In genomic region chr19:35184884-35185283, GRCh38 we compare ENCODE assay signal across 39 cellular contexts. TPM values are rescaled to one million over a fixed set of nuclear protein-coding genes. Genes with fewer than 3 reads are reported as not detected.
"Had no signal": no experiment of that assay in that cellular context is flagged by ENCODE, and none has a peak within 500 bp of the region (broad histone marks: within the 10 kb centered on the region; RNA-seq: fewer than 3 reads in every experiment).

No MANE protein-coding gene starts in this region.

- H3K9me3 ChIP-seq: colonic mucosa had no signal

- FAIRE-seq: RCC 7860 had no signal

- DNase-seq: activated CD4-positive, alpha-beta T cell treated with anti-CD3 and anti-CD28 coated beads for 1 hour; activated CD4-positive, alpha-beta T cell treated with anti-CD3 and anti-CD28 coated beads, Interleukin-2, amount 10 ng/mL, durations not matched to agents 24 days and 14 days; activated CD4-positive, alpha-beta T cell treated with anti-CD3 and anti-CD28 coated beads, Interleukin-2, amount 50 U/mL, for 48 hours; activated CD8-positive, alpha-beta memory T cell treated with anti-CD3 and anti-CD28 coated beads for 24 hours; activated CD8-positive, alpha-beta memory T cell treated with anti-CD3 and anti-CD28 coated beads, Interleukin-2, amount 10 ng/mL, durations not matched to agents 7 days and 5 days; activated CD8-positive, alpha-beta memory T cell treated with anti-CD3 and anti-CD28 coated beads, Interleukin-2, amount 50 U/mL, for 48 hours; activated gamma-delta T cell treated with Interleukin-2 at 50 U/mL for 16 hours; activated naive CD4-positive, alpha-beta T cell treated with anti-CD3 and anti-CD28 coated beads, Interleukin-2, amount 10 ng/mL, durations not matched to agents 7 days and 5 days; activated naive CD8-positive, alpha-beta T cell treated with anti-CD3 and anti-CD28 coated beads, Interleukin-2, amount 10 ng/mL, durations not matched to agents 7 days and 5 days; aorta; brain microvascular endothelial cell; central memory CD4-positive, alpha-beta T cell; colonic mucosa; IMR-90; Karpas-422; KBM-7; NCI-H1105; NCI-H1417 treated with DMSO at 0.1 percent for 48 hours; NCI-H187 treated with DMSO at 0.1 percent for 48 hours; NCI-H2081; NCI-H2171 treated with DMSO at 0.1 percent for 48 hours; NCI-H2227 treated with DMSO at 0.1 percent for 48 hours; NCI-H524 treated with DMSO at 0.1 percent for 48 hours; NCI-H748 treated with DMSO at 0.1 percent for 48 hours; NK-92 treated with Interleukin-12 subunit alpha and Interleukin-12 subunit beta, amount 100 ng/mL, for 24 hours; PC-3; SIG-M5; SW 1271; T-helper 1 cell; T-helper 9 cell had no signal

- H3K4me1 ChIP-seq: colonic mucosa had no signal

- H3K36me3 Mint-ChIP-seq: WTC11 had no signal

- H3K4me1 Mint-ChIP-seq: WTC11 had no signal

- H3K27ac ChIP-seq: brain microvascular endothelial cell, colonic mucosa, RWPE1 had no signal

- H3K4me3 Mint-ChIP-seq: activated CD4-positive, alpha-beta T cell treated with anti-CD3 and anti-CD28 coated beads, Interleukin-2, amount 10 ng/mL, durations not matched to agents 24 days and 14 days; activated CD8-positive, alpha-beta memory T cell treated with anti-CD3 and anti-CD28 coated beads, Interleukin-2, amount 10 ng/mL, durations not matched to agents 7 days and 5 days; activated naive CD4-positive, alpha-beta T cell treated with anti-CD3 and anti-CD28 coated beads, Interleukin-2, amount 10 ng/mL, durations not matched to agents 7 days and 5 days; activated naive CD8-positive, alpha-beta T cell treated with anti-CD3 and anti-CD28 coated beads, Interleukin-2, amount 10 ng/mL, durations not matched to agents 7 days and 5 days; WTC11 had no signal

- ATAC-seq: activated CD8-positive, alpha-beta memory T cell treated with anti-CD3 and anti-CD28 coated beads, Interleukin-2, amount 10 ng/mL, durations not matched to agents 7 days and 5 days; PC-3; Right ventricle myocardium inferior; SK-N-SH treated with all-trans-retinoic acid at 6 μM for 48 hours; WTC11 had no signal

- H3K4me3 ChIP-seq: colonic mucosa had no signal

- H3K27ac Mint-ChIP-seq: activated CD4-positive, alpha-beta T cell treated with anti-CD3 and anti-CD28 coated beads, Interleukin-2, amount 10 ng/mL, durations not matched to agents 24 days and 14 days; activated CD8-positive, alpha-beta memory T cell treated with anti-CD3 and anti-CD28 coated beads, Interleukin-2, amount 10 ng/mL, durations not matched to agents 7 days and 5 days; activated naive CD4-positive, alpha-beta T cell treated with anti-CD3 and anti-CD28 coated beads, Interleukin-2, amount 10 ng/mL, durations not matched to agents 7 days and 5 days; activated naive CD8-positive, alpha-beta T cell treated with anti-CD3 and anti-CD28 coated beads, Interleukin-2, amount 10 ng/mL, durations not matched to agents 7 days and 5 days; WTC11 had no signal

RNA-seq across cellular contexts. Expression of gene FXYD7, which starts 41.8 kb away (rescaled TPM):
- total RNA-seq: IMR-90, MCF 10A, NCI-H460, PC-3, Right ventricle myocardium inferior, SK-MEL-5 had no signal

RNA-seq across cellular contexts. Expression of gene FAM187B, which starts 43.7 kb away (rescaled TPM):
- total RNA-seq: activated CD4-positive, alpha-beta T cell treated with anti-CD3 and anti-CD28 coated beads, Interleukin-2, amount 10 ng/mL, durations not matched to agents 24 days and 14 days; activated CD8-positive, alpha-beta memory T cell treated with anti-CD3 and anti-CD28 coated beads, Interleukin-2, amount 10 ng/mL, durations not matched to agents 7 days and 5 days; activated naive CD8-positive, alpha-beta T cell treated with anti-CD3 and anti-CD28 coated beads, Interleukin-2, amount 10 ng/mL, durations not matched to agents 7 days and 5 days; aorta; cerebellum; colonic mucosa; IMR-90; MCF 10A; NCI-H460; PC-3; Right ventricle myocardium inferior; SK-MEL-5 had no signal
- polyA plus RNA-seq: aorta, IMR-90 had no signal

RNA-seq across cellular contexts. Expression of gene FXYD1, which starts 46.3 kb away (rescaled TPM):
- total RNA-seq: activated naive CD8-positive, alpha-beta T cell treated with anti-CD3 and anti-CD28 coated beads, Interleukin-2, amount 10 ng/mL, durations not matched to agents 7 days and 5 days; MCF 10A; NCI-H460; PC-3; SK-MEL-5 had no signal

RNA-seq across cellular contexts. Expression of gene LGI4, which starts 50.0 kb away (rescaled TPM):
- total RNA-seq: activated CD8-positive, alpha-beta memory T cell treated with anti-CD3 and anti-CD28 coated beads, Interleukin-2, amount 10 ng/mL, durations not matched to agents 7 days and 5 days; IMR-90; MCF 10A had no signal
